Comparison of ENCODE assay signal across 8 cellular contexts in the genomic region with DNA sequence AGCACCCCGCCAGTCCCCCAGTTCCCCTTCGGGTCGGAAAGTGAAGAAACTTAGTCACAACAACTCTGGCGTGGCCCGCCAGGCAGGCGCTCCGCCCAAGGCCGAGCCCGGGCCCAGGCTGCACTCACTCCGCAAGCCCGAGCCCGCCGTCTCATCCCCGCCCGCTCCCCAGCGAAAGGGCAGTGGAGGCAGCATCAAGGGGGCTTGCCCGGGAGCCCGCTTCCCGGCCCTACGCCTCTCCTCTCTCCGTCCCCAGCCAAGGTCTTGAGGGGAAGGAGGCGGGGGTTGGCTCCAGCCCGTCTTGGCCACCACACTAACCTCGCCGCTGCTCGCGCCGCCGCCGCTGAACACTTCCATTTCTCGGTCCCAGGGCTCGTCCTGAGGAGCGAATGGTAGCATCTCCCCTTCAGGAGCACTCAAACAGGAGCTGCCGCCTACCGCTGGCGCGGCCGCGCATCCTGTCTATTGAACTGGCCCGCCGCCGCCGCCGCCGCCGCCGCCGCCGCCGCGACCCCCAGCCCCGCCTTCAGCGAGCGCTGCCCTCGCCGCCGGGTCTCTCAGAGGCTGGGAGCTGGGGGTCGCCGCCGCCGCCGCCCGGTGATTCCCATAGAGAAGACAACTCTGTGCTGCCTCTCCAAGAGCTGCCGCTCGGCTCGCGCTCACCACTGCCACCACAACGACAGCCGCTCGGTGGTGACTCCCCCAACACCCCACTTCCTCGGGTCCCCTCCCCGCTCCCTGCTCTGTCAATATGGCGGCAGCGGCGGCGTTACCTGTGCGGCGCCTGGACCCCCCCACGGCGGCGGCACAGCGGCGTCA. TPM values are rescaled to one million over a fixed set of nuclear protein-coding genes. Genes with fewer than 3 reads are reported as not detected.
DNase-seq lines count a peak whose midpoint lies in the region; ATAC-seq and TF ChIP-seq lines count a peak whose summit lies in the region.

TSS of gene RPS6KA6 (minus strand) at position 699 of the 819 bp plus-strand sequence. CDS start at position 399, 300 bp downstream.

- peaks cover 20% of the 10 kb centered on the region for H3K27me3 Mint-ChIP-seq in activated T-helper 17 cell treated with anti-CD3 and anti-CD28 coated beads, Interleukin-2, amount 50 U/mL, for 72 hours

- no peaks in the 10 kb centered on the region for H3K4me1 ChIP-seq in HUES64 (ENCODE audit: insufficient read depth, low read length)
- H3K4me1 ChIP-seq in heart right ventricle = peaks cover 0 to 4% (median 0%) of the 10 kb centered on the region in 9 donors

- peak within 1 kb of the TSS; percentile 37 for H3K4me3 Mint-ChIP-seq in activated T-helper 17 cell treated with anti-CD3 and anti-CD28 coated beads, Interleukin-2, amount 50 U/mL, for 72 hours

- DNase-seq in AG10803 (ENCODE audit: low read depth) (peak; percentile 12), heart right ventricle (peak in 1 of 2 donors; percentile 11), posterior vena cava (ENCODE audit: low spot score) (peak; percentile 82), GDM1 (lab: John Stamatoyannopoulos, UW) (no peak)

- peak; percentile 60 for ATAC-seq in GM18868 (IDR thresholded peaks at IDR 0.05; ENCODE audit: unreplicated experiment)
- ATAC-seq in activated T-helper 17 cell treated with anti-CD3 and anti-CD28 coated beads, Interleukin-2, amount 50 U/mL, for 72 hours (replicated peaks) = no peak
- ATAC-seq in heart right ventricle = peak in 5 of 8 donors; percentile 35 to 71 (median 46)
- no peak for ATAC-seq in GM18505 (IDR thresholded peaks at IDR 0.05; ENCODE audit: unreplicated experiment)

- peaks cover 8% of the 10 kb centered on the region for H3K9me3 Mint-ChIP-seq in activated T-helper 17 cell treated with anti-CD3 and anti-CD28 coated beads, Interleukin-2, amount 50 U/mL, for 72 hours

- WGBS in HUES64 = under 1% methylated on average over 79 of the region's 83 CpGs
- 1 to 2% methylated on average over 19 to 82 of the region's 83 CpGs for WGBS in heart right ventricle, 2 donors

- H3K27me3 ChIP-seq in HUES64 (ENCODE audit: insufficient read depth, low read length) (no peaks in the 10 kb centered on the region), heart right ventricle (peaks cover 0 to 42% (median 2%) of the 10 kb centered on the region in 7 donors)

- TF ChIP-seq CTCF in AG10803 (conservative IDR thresholded peaks at IDR 0.05; ENCODE audit: low read length) (no peak), heart right ventricle (IDR thresholded peaks at IDR 0.05) (no peak)

- H3K9me3 ChIP-seq in HUES64 (ENCODE audit: insufficient read depth, low read depth, low read length) (no peaks in the 10 kb centered on the region), heart right ventricle (no peaks in the 10 kb centered on the region)

- no peaks in the 10 kb centered on the region for H3K4me1 Mint-ChIP-seq in activated T-helper 17 cell treated with anti-CD3 and anti-CD28 coated beads, Interleukin-2, amount 50 U/mL, for 72 hours

- no peak within 1 kb of the TSS for H3K27ac Mint-ChIP-seq in activated T-helper 17 cell treated with anti-CD3 and anti-CD28 coated beads, Interleukin-2, amount 50 U/mL, for 72 hours

- H3K9ac ChIP-seq in HUES64 (ENCODE audit: low read depth, low read length) = peak within 1 kb of the TSS; percentile 52

- H3K36me3 ChIP-seq in HUES64 (ENCODE audit: insufficient read depth, low read length) (no peaks in the 10 kb centered on the region), heart right ventricle (no peaks in the 10 kb centered on the region)

- no peak for TF ChIP-seq POLR2A in GM18505 (IDR thresholded peaks at IDR 0.05; ENCODE audit: borderline replicate concordance, extremely low read depth, insufficient read depth, insufficient read length)

- intact Hi-C loops in heart right ventricle (cut with DNase I) = no loop called here
- intact Hi-C loops in posterior vena cava (cut with DNase I) = no loop called here

- H3K27ac ChIP-seq in HUES64 (ENCODE audit: low read depth, low read length) (no peak within 1 kb of the TSS), heart right ventricle (no peak within 1 kb of the TSS)

- H3K4me3 ChIP-seq in AG10803 (ENCODE audit: low read length) = peak within 1 kb of the TSS; percentile 67
- H3K4me3 ChIP-seq in HUES64 (ENCODE audit: low read length) = peak within 1 kb of the TSS; percentile 89
- H3K4me3 ChIP-seq in heart right ventricle = peak within 1 kb of the TSS; percentile 21 to 56 (median 52)

- no peaks in the 10 kb centered on the region for H3K36me3 Mint-ChIP-seq in activated T-helper 17 cell treated with anti-CD3 and anti-CD28 coated beads, Interleukin-2, amount 50 U/mL, for 72 hours (ENCODE audit: low read depth)

RNA-seq across cellular contexts. Expression of gene RPS6KA6, which starts in this region (rescaled TPM):
- polyA plus RNA-seq in HUES64 (2013, experiment 1 of 2) = 5.2 TPM
- polyA plus RNA-seq in HUES64 (2013, experiment 2 of 2) = 5.8 TPM
- total RNA-seq in activated T-helper 17 cell treated with anti-CD3 and anti-CD28 coated beads, Interleukin-2, amount 50 U/mL, for 72 hours = under 1 TPM; 0.11 to 0.71 TPM
- 1 to 10 TPM in 1 of 10 donors, under 1 TPM in 9; 0.21 to 1.3 (median 0.45) TPM for total RNA-seq in heart right ventricle
- polyA plus RNA-seq in heart right ventricle = under 1 TPM; 0.04 to 0.51 TPM
- total RNA-seq in posterior vena cava = 1 to 10 TPM; 3.7 to 8.9 TPM

Comparison
In these comparisons a context has a peak if more than half of its experiments do, and no peak if none do; other contexts are left out.
1. ATAC-seq: peak in GM18868 (single experiment) and heart right ventricle (5 of 8); none in activated T-helper 17 cell treated with anti-CD3 and anti-CD28 coated beads, Interleukin-2, amount 50 U/mL, for 72 hours (single experiment) and GM18505 (single experiment).
2. Peak in every context shown above with its lines, with median percentiles within 50 percentile points of each other: H3K4me3 ChIP-seq.